8 cellular contexts compared by ENCODE assay signal in genomic region chr16:4271176-4272113, GRCh38. TPM values are rescaled to one million over a fixed set of nuclear protein-coding genes. Genes with fewer than 3 reads are reported as not detected.
DNase-seq lines count a peak whose midpoint lies in the region; ATAC-seq and TF ChIP-seq lines count a peak whose summit lies in the region.

No MANE protein-coding gene starts in this region.

- peak; percentile 70 for TF ChIP-seq POLR2A in GM18951 (IDR thresholded peaks at IDR 0.05; ENCODE audit: extremely low read depth, insufficient read depth, insufficient read length)

- no peaks in the 10 kb centered on the region for H3K36me3 Mint-ChIP-seq in chondrocyte (ENCODE audit: low read depth)

- peak; percentile 40 for TF ChIP-seq CTCF in chondrocyte (IDR thresholded peaks at IDR 0.05)

- peaks cover 7% of the 10 kb centered on the region for H3K4me1 Mint-ChIP-seq in chondrocyte (ENCODE audit: low read depth)

- intact Hi-C loops in left colon (cut with DNase I, micrococcal nuclease), result no loop called here

- ATAC-seq in HG03196 (IDR thresholded peaks at IDR 0.05; ENCODE audit: unreplicated experiment) (peak; percentile 57), left colon (peak; percentile 84)

- peak overlapping the region; percentile 81 for H3K4me3 Mint-ChIP-seq in chondrocyte (ENCODE audit: unreplicated experiment)

- DNase-seq in AG08395 (ENCODE audit: low spot score) (peak; percentile 89), NCI-H446 (lab: John Stamatoyannopoulos, UW) (peak; percentile 78 to 89), chondrocyte (ENCODE audit: low spot score) (peak; percentile 98), left colon (peak; percentile 95 to 96)
- DNase-seq in activated CD4-positive, alpha-beta T cell treated with anti-CD3 and anti-CD28 coated beads for 24 hours (ENCODE audit: low read depth in 2 of 2), result peak; percentile 78 to 81
- peak; percentile 75 to 85 (median 80) for DNase-seq in stimulated activated CD4-positive, alpha-beta T cell treated with anti-CD3 and anti-CD28 coated beads, Interleukin-1b, Interleukin-23, amount 100 ng/mL, for 24 hours (ENCODE audit: low read depth in 4 of 4, low spot score in 1 of 4)

- H3K27ac Mint-ChIP-seq in chondrocyte (ENCODE audit: unreplicated experiment), result peak overlapping the region; percentile 77

- H3K27me3 Mint-ChIP-seq in chondrocyte (ENCODE audit: low read depth), result no peaks in the 10 kb centered on the region

- in situ Hi-C loops in GM18951 (cut with MboI; ENCODE audit: low sequenced_read_pairs, unreplicated experiment), result no loop called here

- H3K9me3 Mint-ChIP-seq in chondrocyte (ENCODE audit: low read depth), result no peaks in the 10 kb centered on the region

RNA-seq across cellular contexts. Expression of gene TFAP4, which starts 1.4 kb away (rescaled TPM):
- 2.5 to 4.0 TPM (median 2.5 TPM) in 3 replicates for total RNA-seq in chondrocyte
- 1 to 10 TPM; 8.5 to 9.4 TPM for total RNA-seq in left colon

RNA-seq across cellular contexts. Expression of gene SRL, which starts 29.6 kb away (rescaled TPM):
- total RNA-seq in chondrocyte (not detected in 3 replicates), left colon (under 1 TPM; 0.46 to 0.50 TPM)

RNA-seq across cellular contexts. Expression of gene GLIS2, which starts 44.4 kb away (rescaled TPM):
- total RNA-seq in chondrocyte (58.7 to 62.8 TPM (median 61.2 TPM) in 3 replicates), left colon (1 to 10 TPM; 1.6 to 3.6 TPM)

Comparison
In these comparisons a context has a peak if more than half of its experiments do, and no peak if none do; other contexts are left out.
1. Peak in every context shown above with its lines: DNase-seq and ATAC-seq.
2. RNA of gene GLIS2, which starts 44.4 kb away (total RNA-seq): 58.7 to 62.8 TPM in chondrocyte; 1.6 to 3.6 TPM in left colon; every median in the first group is over 10 times any median in the second.